1 cellular context compared by ENCODE assay signal in the genomic region with DNA sequence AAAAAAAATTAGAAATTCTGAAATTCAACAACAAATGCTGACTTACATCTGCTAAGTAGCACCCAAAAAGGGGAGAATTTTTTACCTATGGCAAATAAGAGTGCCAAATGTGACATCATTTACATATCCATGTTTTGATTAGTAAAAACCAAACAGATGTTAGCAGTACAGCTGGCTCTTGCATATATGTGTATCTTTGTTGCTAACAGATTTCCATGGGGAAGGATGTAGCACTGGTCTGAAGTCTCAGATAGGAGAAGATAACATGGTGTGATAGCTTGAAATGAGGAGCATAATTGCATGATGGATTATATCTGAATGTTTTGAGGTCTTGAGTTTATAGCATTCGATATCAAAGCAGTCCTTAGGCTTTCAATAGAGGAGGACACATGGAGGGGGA.
TF ChIP-seq lines count a peak whose summit lies in the region.

No MANE protein-coding gene starts in this region.

TF ChIP-seq in A549, 52 proteins besides CTCF, POLR2A, EP300 and RAD21 (continued from another document):
- TF ChIP-seq, protein P1, sequence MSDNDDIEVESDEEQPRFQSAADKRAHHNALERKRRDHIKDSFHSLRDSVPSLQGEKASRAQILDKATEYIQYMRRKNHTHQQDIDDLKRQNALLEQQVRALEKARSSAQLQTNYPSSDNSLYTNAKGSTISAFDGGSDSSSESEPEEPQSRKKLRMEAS (IDR thresholded peaks at IDR 0.05) = no peak
- TF ChIP-seq POLR2AphosphoS2 (conservative IDR thresholded peaks at IDR 0.05; ENCODE audit: low read length) (no peak), PHF8 (IDR thresholded peaks at IDR 0.05; ENCODE audit: borderline replicate concordance, low read depth) (no peak), HOXB13 (CRISPR knock-in tag; IDR thresholded peaks at IDR 0.05; ENCODE audit: low read depth) (no peak), FOSL2 (IDR thresholded peaks at IDR 0.05) (no peak), FOSL2 (CRISPR knock-in tag; IDR thresholded peaks at IDR 0.05) (no peak), GATA3 (IDR thresholded peaks at IDR 0.05; ENCODE audit: borderline replicate concordance) (no peak), RNF2 (IDR thresholded peaks at IDR 0.05; ENCODE audit: borderline replicate concordance, low read depth) (no peak), ZC3H11A (IDR thresholded peaks at IDR 0.05) (no peak), RARB (CRISPR knock-in tag; IDR thresholded peaks at IDR 0.05) (no peak), ZNF302 (CRISPR knock-in tag; IDR thresholded peaks at IDR 0.05) (no peak), SREBF2 (IDR thresholded peaks at IDR 0.05) (no peak), CHD4 (IDR thresholded peaks at IDR 0.05; ENCODE audit: borderline replicate concordance) (no peak), ZSCAN20 (CRISPR knock-in tag; IDR thresholded peaks at IDR 0.05) (no peak), NFE2L2 (conservative IDR thresholded peaks at IDR 0.05; ENCODE audit: low read length) (no peak)
- TF ChIP-seq, protein P2, sequence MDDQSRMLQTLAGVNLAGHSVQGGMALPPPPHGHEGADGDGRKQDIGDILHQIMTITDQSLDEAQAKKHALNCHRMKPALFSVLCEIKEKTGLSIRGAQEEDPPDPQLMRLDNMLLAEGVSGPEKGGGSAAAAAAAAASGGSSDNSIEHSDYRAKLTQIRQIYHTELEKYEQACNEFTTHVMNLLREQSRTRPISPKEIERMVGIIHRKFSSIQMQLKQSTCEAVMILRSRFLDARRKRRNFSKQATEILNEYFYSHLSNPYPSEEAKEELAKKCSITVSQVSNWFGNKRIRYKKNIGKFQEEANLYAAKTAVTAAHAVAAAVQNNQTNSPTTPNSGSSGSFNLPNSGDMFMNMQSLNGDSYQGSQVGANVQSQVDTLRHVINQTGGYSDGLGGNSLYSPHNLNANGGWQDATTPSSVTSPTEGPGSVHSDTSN (IDR thresholded peaks at IDR 0.05) = no peak
